Comparison of ENCODE assay signal across 16 cellular contexts in the genomic region with DNA sequence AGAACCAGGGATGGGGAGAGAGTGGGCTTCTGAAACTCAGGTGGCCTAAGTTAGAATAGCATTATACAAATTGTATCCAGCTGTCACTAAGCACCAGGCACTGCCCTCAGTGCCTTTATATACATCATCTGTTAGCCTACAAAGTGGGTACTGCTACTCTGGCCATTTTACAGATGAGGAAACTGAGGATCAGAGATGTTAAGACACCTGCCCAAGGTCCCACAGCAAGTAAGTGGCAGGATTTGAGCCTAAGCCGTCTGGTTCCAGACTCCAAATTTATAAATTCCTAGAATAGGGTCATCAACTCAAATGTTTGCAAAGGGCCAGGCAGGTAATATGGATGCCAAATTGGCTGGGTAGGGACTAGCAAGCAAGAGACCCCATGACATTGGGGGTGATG. TPM values are rescaled to one million over a fixed set of nuclear protein-coding genes. Genes with fewer than 3 reads are reported as not detected.
DNase-seq lines count a peak whose midpoint lies in the region; ATAC-seq and TF ChIP-seq lines count a peak whose summit lies in the region.
"Had no signal": no experiment of that assay in that cellular context is flagged by ENCODE, and none has a peak within 500 bp of the region (broad histone marks: within the 10 kb centered on the region; RNA-seq: fewer than 3 reads in every experiment).

No MANE protein-coding gene starts in this region.

- no peak for ATAC-seq in activated T-helper 17 cell treated with anti-CD3 and anti-CD28 coated beads, Interleukin-2, amount 50 U/mL, for 72 hours (replicated peaks)
- ATAC-seq in stimulated activated naive B cell treated with anti-CD40 and anti-IgM and Interleukin-4, amounts not matched to agents 10 μg/mL and 1 μg/mL and 100 μg/mL, for 72 hours (replicated peaks) = no peak
- ATAC-seq in HG03196 (IDR thresholded peaks at IDR 0.05; ENCODE audit: unreplicated experiment) = no peak
- ATAC-seq in HG03354 (IDR thresholded peaks at IDR 0.05; ENCODE audit: poor library complexity, severe bottlenecking, unreplicated experiment) = no peak

- H3K79me2 ChIP-seq in hepatocyte = peaks cover 24% of the 10 kb centered on the region

- H3K4me2 ChIP-seq in hepatocyte = peak overlapping the region; percentile 96

- H3K9me3 Mint-ChIP-seq in CD8-positive, alpha-beta memory T cell = no peaks in the 10 kb centered on the region
- H3K9me3 Mint-ChIP-seq in activated T-helper 17 cell treated with anti-CD3 and anti-CD28 coated beads, Interleukin-2, amount 50 U/mL, for 72 hours = no peaks in the 10 kb centered on the region
- H3K9me3 Mint-ChIP-seq in stimulated activated naive B cell treated with anti-CD40 and anti-IgM and Interleukin-4, amounts not matched to agents 10 μg/mL and 1 μg/mL and 100 μg/mL, for 72 hours = no peaks in the 10 kb centered on the region
- H3K9me3 Mint-ChIP-seq: central memory CD8-positive, alpha-beta T cell had no signal

- peak overlapping the region; percentile 88 for H3K27ac ChIP-seq in CD8-positive, alpha-beta memory T cell (ENCODE audit: low read depth, low read length)
- H3K27ac ChIP-seq in hepatocyte = peak overlapping the region; percentile 66

- H3K9me2 ChIP-seq in hepatocyte (replicated peaks; ENCODE audit: insufficient read depth) = no peaks in the 10 kb centered on the region

- H4K20me1 ChIP-seq in hepatocyte (ENCODE audit: insufficient read depth, poor library complexity, severe bottlenecking) = no peaks in the 10 kb centered on the region

- H3K9me3 ChIP-seq in CD8-positive, alpha-beta memory T cell (ENCODE audit: low read length) = no peaks in the 10 kb centered on the region
- H3K9me3 ChIP-seq in hepatocyte (ENCODE audit: low read depth) = no peaks in the 10 kb centered on the region

- H3K36me3 ChIP-seq in CD8-positive, alpha-beta memory T cell (ENCODE audit: insufficient read depth, low read length) = no peaks in the 10 kb centered on the region
- no peaks in the 10 kb centered on the region for H3K36me3 ChIP-seq in hepatocyte (replicated peaks; ENCODE audit: insufficient read depth, low read depth)

- no peak for TF ChIP-seq CTCF in hepatocyte (IDR thresholded peaks at IDR 0.05; ENCODE audit: poor library complexity)

- peaks cover 18% of the 10 kb centered on the region for H3K4me1 ChIP-seq in CD8-positive, alpha-beta memory T cell (ENCODE audit: insufficient read depth, low read length)
- peaks cover 19% of the 10 kb centered on the region for H3K4me1 ChIP-seq in hepatocyte (ENCODE audit: insufficient read depth)

- H3K27me3 Mint-ChIP-seq in CD8-positive, alpha-beta memory T cell = no peaks in the 10 kb centered on the region
- H3K27me3 Mint-ChIP-seq in activated T-helper 17 cell treated with anti-CD3 and anti-CD28 coated beads, Interleukin-2, amount 50 U/mL, for 72 hours = no peaks in the 10 kb centered on the region
- H3K27me3 Mint-ChIP-seq in stimulated activated naive B cell treated with anti-CD40 and anti-IgM and Interleukin-4, amounts not matched to agents 10 μg/mL and 1 μg/mL and 100 μg/mL, for 72 hours = no peaks in the 10 kb centered on the region
- H3K27me3 Mint-ChIP-seq: central memory CD8-positive, alpha-beta T cell; progenitor cell of endocrine pancreas had no signal

- WGBS in hepatocyte (ENCODE audit: low lambda C conversion rate, missing lambda C conversion rate) = 87% methylated on average over 1 of the region's 1 CpG

- POLR2A ChIA-PET in CD8-positive, alpha-beta memory T cell (lab: Charles Lee) = no interaction called here

- H2AFZ ChIP-seq in hepatocyte = no peak overlapping the region

- peaks cover 17 to 29% (median 22%) of the 10 kb centered on the region in 3 donors for H3K4me1 Mint-ChIP-seq in CD8-positive, alpha-beta memory T cell
- peaks cover 5% of the 10 kb centered on the region for H3K4me1 Mint-ChIP-seq in activated T-helper 17 cell treated with anti-CD3 and anti-CD28 coated beads, Interleukin-2, amount 50 U/mL, for 72 hours
- peaks cover 25 to 42% of the 10 kb centered on the region in 2 donors for H3K4me1 Mint-ChIP-seq in stimulated activated naive B cell treated with anti-CD40 and anti-IgM and Interleukin-4, amounts not matched to agents 10 μg/mL and 1 μg/mL and 100 μg/mL, for 72 hours

- no peak for DNase-seq in CD8-positive, alpha-beta memory T cell
- no peak for DNase-seq in hepatocyte (ENCODE audit: low spot score)
- no peak for DNase-seq in stimulated activated naive B cell treated with anti-CD40 and anti-IgM and Interleukin-4, amounts not matched to agents 10 μg/mL and 1 μg/mL and 100 μg/mL, for 72 hours
- DNase-seq in stimulated activated naive CD4-positive, alpha-beta T cell (lab: John Stamatoyannopoulos, UW) = no peak
- DNase-seq: activated gamma-delta T cell treated with Interleukin-2 at 50 U/mL for 16 hours; Karpas-422; mesendoderm; NCI-H2029; NCI-H526; stimulated activated CD4-positive, alpha-beta T cell treated with anti-CD3 and anti-CD28 coated beads, Interleukin-1b, Interleukin-23, amount 100 ng/mL, for 48 hours had no signal

- H3K27ac Mint-ChIP-seq in CD8-positive, alpha-beta memory T cell = peak overlapping the region in 2 of 8 donors; percentile 29 to 54
- no peak overlapping the region for H3K27ac Mint-ChIP-seq in activated T-helper 17 cell treated with anti-CD3 and anti-CD28 coated beads, Interleukin-2, amount 50 U/mL, for 72 hours
- H3K27ac Mint-ChIP-seq in stimulated activated naive B cell treated with anti-CD40 and anti-IgM and Interleukin-4, amounts not matched to agents 10 μg/mL and 1 μg/mL and 100 μg/mL, for 72 hours = peak overlapping the region; percentile 25
- H3K27ac Mint-ChIP-seq: progenitor cell of endocrine pancreas had no signal

- peaks cover 0 to 5% (median 0%) of the 10 kb centered on the region in 3 donors for H3K36me3 Mint-ChIP-seq in CD8-positive, alpha-beta memory T cell
- H3K36me3 Mint-ChIP-seq in activated T-helper 17 cell treated with anti-CD3 and anti-CD28 coated beads, Interleukin-2, amount 50 U/mL, for 72 hours (ENCODE audit: low read depth) = peaks cover 11% of the 10 kb centered on the region
- peaks cover 18 to 23% of the 10 kb centered on the region in 2 donors for H3K36me3 Mint-ChIP-seq in stimulated activated naive B cell treated with anti-CD40 and anti-IgM and Interleukin-4, amounts not matched to agents 10 μg/mL and 1 μg/mL and 100 μg/mL, for 72 hours

- H3K27me3 ChIP-seq in CD8-positive, alpha-beta memory T cell (ENCODE audit: insufficient read depth, low read length, poor library complexity, severe bottlenecking) = no peaks in the 10 kb centered on the region
- H3K27me3 ChIP-seq in hepatocyte = no peaks in the 10 kb centered on the region

- CTCF ChIA-PET in CD8-positive, alpha-beta memory T cell (lab: Charles Lee) = interaction anchor here (1.6 to 1.8 kb wide), 2 partner anchors 10 to 492 kb away, joined by 3 to 15 read pairs; partner anchors contain the start of gene ZNF843

- H3K4me3 ChIP-seq in CD8-positive, alpha-beta memory T cell (ENCODE audit: low read length) = no peak overlapping the region
- H3K4me3 ChIP-seq in hepatocyte = no peak overlapping the region

- H3K4me3 Mint-ChIP-seq in CD8-positive, alpha-beta memory T cell = peak overlapping the region in 5 of 7 donors; percentile 14 to 76 (median 44)
- peak overlapping the region; percentile 94 for H3K4me3 Mint-ChIP-seq in activated T-helper 17 cell treated with anti-CD3 and anti-CD28 coated beads, Interleukin-2, amount 50 U/mL, for 72 hours
- peak overlapping the region in 1 of 2 donors; percentile 8 for H3K4me3 Mint-ChIP-seq in stimulated activated naive B cell treated with anti-CD40 and anti-IgM and Interleukin-4, amounts not matched to agents 10 μg/mL and 1 μg/mL and 100 μg/mL, for 72 hours

RNA-seq across cellular contexts. Expression of gene ORAI3, which starts 2.3 kb away (rescaled TPM):
- 1 to 10 TPM; 8.5 to 8.8 TPM for total RNA-seq in CD8-positive, alpha-beta memory T cell
- 25.8 TPM for polyA plus RNA-seq in CD8-positive, alpha-beta memory T cell
- 10 to 100 TPM; 12.4 to 25.8 TPM for total RNA-seq in activated T-helper 17 cell treated with anti-CD3 and anti-CD28 coated beads, Interleukin-2, amount 50 U/mL, for 72 hours
- total RNA-seq in hepatocyte = 42.4 and 52.5 TPM in 2 replicates
- polyA plus RNA-seq in hepatocyte = 54.0 and 56.9 TPM in 2 replicates

RNA-seq across cellular contexts. Expression of gene SETD1A, which starts 6.4 kb away (rescaled TPM):
- total RNA-seq in CD8-positive, alpha-beta memory T cell = 10 to 100 TPM; 24.7 to 28.8 TPM
- polyA plus RNA-seq in CD8-positive, alpha-beta memory T cell = 2.6 TPM
- total RNA-seq in activated T-helper 17 cell treated with anti-CD3 and anti-CD28 coated beads, Interleukin-2, amount 50 U/mL, for 72 hours = 10 to 100 TPM; 27.5 to 33.7 TPM
- 1.8 and 2.7 TPM in 2 replicates for total RNA-seq in hepatocyte
- polyA plus RNA-seq in hepatocyte = 2.2 and 2.3 TPM in 2 replicates

RNA-seq across cellular contexts. Expression of gene FBXL19, which starts 27.8 kb away (rescaled TPM):
- total RNA-seq in CD8-positive, alpha-beta memory T cell = 10 to 100 TPM; 28.7 to 29.2 TPM
- 0.25 TPM for polyA plus RNA-seq in CD8-positive, alpha-beta memory T cell
- 10 to 100 TPM; 32.2 to 40.7 TPM for total RNA-seq in activated T-helper 17 cell treated with anti-CD3 and anti-CD28 coated beads, Interleukin-2, amount 50 U/mL, for 72 hours
- total RNA-seq in hepatocyte = 15.6 and 19.4 TPM in 2 replicates
- polyA plus RNA-seq in hepatocyte = 2.1 and 3.6 TPM in 2 replicates

RNA-seq across cellular contexts. Expression of gene HSD3B7, which starts 33.8 kb away (rescaled TPM):
- total RNA-seq in CD8-positive, alpha-beta memory T cell = 1 to 10 TPM; 1.6 to 2.1 TPM
- polyA plus RNA-seq in CD8-positive, alpha-beta memory T cell = not detected
- total RNA-seq in activated T-helper 17 cell treated with anti-CD3 and anti-CD28 coated beads, Interleukin-2, amount 50 U/mL, for 72 hours = 1 to 10 TPM; 8.8 TPM
- total RNA-seq in hepatocyte = 17.5 and 18.1 TPM in 2 replicates
- polyA plus RNA-seq in hepatocyte = 16.7 and 20.8 TPM in 2 replicates

RNA-seq across cellular contexts. Expression of gene CTF1, which starts 54.8 kb away (rescaled TPM):
- under 1 TPM in 1 of 2 experiments, not detected in 1; 0.33 TPM for total RNA-seq in CD8-positive, alpha-beta memory T cell
- not detected for polyA plus RNA-seq in CD8-positive, alpha-beta memory T cell
- under 1 TPM; 0.15 to 0.26 TPM for total RNA-seq in activated T-helper 17 cell treated with anti-CD3 and anti-CD28 coated beads, Interleukin-2, amount 50 U/mL, for 72 hours
- total RNA-seq in hepatocyte = 1.1 and 1.7 TPM in 2 replicates
- polyA plus RNA-seq in hepatocyte = 13.0 and 18.2 TPM in 2 replicates
- total RNA-seq: H4 had no signal
